1 cellular context compared by ENCODE assay signal in the genomic region with DNA sequence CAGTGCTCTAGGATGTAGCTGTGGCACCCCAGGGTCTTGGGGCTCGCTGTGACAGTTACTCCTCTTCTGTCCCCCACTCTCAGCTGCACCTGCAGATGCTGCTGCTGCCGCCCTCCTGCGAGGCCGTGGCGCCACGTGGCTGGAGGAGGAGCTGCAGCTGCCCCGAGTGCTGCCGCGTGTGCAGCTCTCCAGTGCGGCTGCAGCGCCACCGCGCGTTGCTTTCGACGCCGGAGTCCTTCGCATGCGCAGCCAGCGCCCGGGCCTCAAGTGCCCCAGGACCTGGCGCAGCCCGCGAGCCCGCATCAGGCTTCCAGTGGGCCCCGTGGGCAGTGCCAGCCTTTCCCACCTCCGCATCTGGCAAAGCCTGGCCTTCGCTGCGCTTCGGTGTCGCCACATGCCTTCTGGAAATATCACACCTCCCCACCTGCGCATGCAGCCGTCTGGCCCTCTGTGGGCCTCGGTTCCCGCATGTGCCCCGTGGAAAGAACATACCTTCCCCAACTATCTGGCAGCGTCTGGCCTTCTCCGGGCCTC.
A peak's percentile ranks its signal among the peaks of the same experiment; 100 is the strongest.
TF ChIP-seq lines count a peak whose summit lies in the region.

No MANE protein-coding gene starts in this region.

TF ChIP-seq in HepG2, 621 proteins besides CTCF, POLR2A, EP300 and RAD21 (continued from another document and continues in another):
- TF ChIP-seq FOSL2 (CRISPR knock-in tag; IDR thresholded peaks at IDR 0.05) (no peak), NCOA2 (CRISPR knock-in tag; IDR thresholded peaks at IDR 0.05) (0 out of 2 replicates have a peak, but pooled peaks have one; percentile 12), ZNF737 (CRISPR knock-in tag; IDR thresholded peaks at IDR 0.05; ENCODE audit: borderline replicate concordance) (no peak), RARA (CRISPR knock-in tag; IDR thresholded peaks at IDR 0.05) (no peak), RXRB (CRISPR knock-in tag; IDR thresholded peaks at IDR 0.05; ENCODE audit: borderline replicate concordance) (no peak), ZEB1 (IDR thresholded peaks at IDR 0.05; ENCODE audit: insufficient replicate concordance, low read depth) (no peak), ZNF557 (CRISPR knock-in tag; IDR thresholded peaks at IDR 0.05) (no peak), ZNF7 (CRISPR knock-in tag; IDR thresholded peaks at IDR 0.05) (no peak), ZNF768 (CRISPR knock-in tag; IDR thresholded peaks at IDR 0.05) (no peak), ZNF260 (CRISPR knock-in tag; IDR thresholded peaks at IDR 0.05; ENCODE audit: borderline replicate concordance, low read depth) (no peak), ZNF468 (CRISPR knock-in tag; IDR thresholded peaks at IDR 0.05) (0 out of 2 replicates have a peak, but pooled peaks have one; percentile 54), ISX (CRISPR knock-in tag; conservative IDR thresholded peaks at IDR 0.05) (no peak), ZNF281 (CRISPR knock-in tag; IDR thresholded peaks at IDR 0.05; ENCODE audit: borderline replicate concordance) (no peak), SNAPC2 (CRISPR knock-in tag; IDR thresholded peaks at IDR 0.05) (peak; percentile 1; the same call in 1 of the 2 replicates), TBX2 (CRISPR knock-in tag; IDR thresholded peaks at IDR 0.05; ENCODE audit: borderline replicate concordance) (no peak), ZNF549 (CRISPR knock-in tag; IDR thresholded peaks at IDR 0.05) (no peak), NR2F1 (CRISPR knock-in tag; IDR thresholded peaks at IDR 0.05) (no peak), KMT2B (CRISPR knock-in tag; IDR thresholded peaks at IDR 0.05) (0 out of 2 replicates have a peak, but pooled peaks have one; percentile 12), ZSCAN21 (CRISPR knock-in tag; IDR thresholded peaks at IDR 0.05; ENCODE audit: borderline replicate concordance) (peak; percentile 28; the same call in 1 of the 2 replicates), ZNF639 (CRISPR knock-in tag; conservative IDR thresholded peaks at IDR 0.05) (no peak), KLF15 (CRISPR knock-in tag; IDR thresholded peaks at IDR 0.05; ENCODE audit: borderline replicate concordance) (no peak), NCOR1 (IDR thresholded peaks at IDR 0.05; ENCODE audit: borderline replicate concordance, low read length) (no peak), ZNF724P (CRISPR knock-in tag; IDR thresholded peaks at IDR 0.05; ENCODE audit: borderline replicate concordance) (0 out of 2 replicates have a peak, but pooled peaks have one; percentile 15), ZNF432 (CRISPR knock-in tag; IDR thresholded peaks at IDR 0.05; ENCODE audit: borderline replicate concordance) (0 out of 2 replicates have a peak, but pooled peaks have one; percentile 48), FOXO1 (CRISPR knock-in tag; IDR thresholded peaks at IDR 0.05) (no peak), TEF (CRISPR knock-in tag; IDR thresholded peaks at IDR 0.05) (no peak), PHF21A (CRISPR knock-in tag; IDR thresholded peaks at IDR 0.05) (no peak), EZH2 (conservative IDR thresholded peaks at IDR 0.05; ENCODE audit: low read depth, low read length) (no peak), ATAD3A (CRISPR knock-in tag; IDR thresholded peaks at IDR 0.05) (no peak), GATA4 (IDR thresholded peaks at IDR 0.05; ENCODE audit: borderline replicate concordance, low read depth) (no peak), MEIS2 (CRISPR knock-in tag; IDR thresholded peaks at IDR 0.05) (no peak), CHCHD3 (CRISPR knock-in tag; IDR thresholded peaks at IDR 0.05) (0 out of 2 replicates have a peak, but pooled peaks have one; percentile 33), CAMTA2 (CRISPR knock-in tag; IDR thresholded peaks at IDR 0.05; ENCODE audit: borderline replicate concordance) (0 out of 2 replicates have a peak, but pooled peaks have one; percentile 52), ZFAT (CRISPR knock-in tag; conservative IDR thresholded peaks at IDR 0.05) (no peak), ZNF776 (CRISPR knock-in tag; IDR thresholded peaks at IDR 0.05) (peak; percentile 67), MXD4 (CRISPR knock-in tag; IDR thresholded peaks at IDR 0.05) (peak; percentile 2; the same call in 1 of the 2 replicates), ZNF501 (CRISPR knock-in tag; IDR thresholded peaks at IDR 0.05) (peak; percentile 22; the same call in 1 of the 2 replicates), ZNF337 (CRISPR knock-in tag; IDR thresholded peaks at IDR 0.05; ENCODE audit: borderline replicate concordance, low read depth) (no peak), NFATC3 (CRISPR knock-in tag; IDR thresholded peaks at IDR 0.05) (0 out of 2 replicates have a peak, but pooled peaks have one; percentile 23), SMARCE1 (IDR thresholded peaks at IDR 0.05; ENCODE audit: borderline replicate concordance) (no peak), JDP2 (CRISPR knock-in tag; IDR thresholded peaks at IDR 0.05; ENCODE audit: borderline replicate concordance) (no peak), ZNF589 (CRISPR knock-in tag; conservative IDR thresholded peaks at IDR 0.05) (0 out of 2 replicates have a peak, but pooled peaks have one; percentile 64), ZSCAN25 (CRISPR knock-in tag; IDR thresholded peaks at IDR 0.05) (no peak), THAP11 (CRISPR knock-in tag; IDR thresholded peaks at IDR 0.05) (no peak), SP4 (CRISPR knock-in tag; IDR thresholded peaks at IDR 0.05) (no peak), ZNF34 (CRISPR knock-in tag; IDR thresholded peaks at IDR 0.05; ENCODE audit: borderline replicate concordance) (no peak), SRY (CRISPR knock-in tag; IDR thresholded peaks at IDR 0.05) (no peak), MAFG (CRISPR knock-in tag; IDR thresholded peaks at IDR 0.05) (no peak), KDM3A (CRISPR knock-in tag; IDR thresholded peaks at IDR 0.05; ENCODE audit: low read depth) (0 out of 2 replicates have a peak, but pooled peaks have one; percentile 31)
- TF ChIP-seq, protein P1, sequence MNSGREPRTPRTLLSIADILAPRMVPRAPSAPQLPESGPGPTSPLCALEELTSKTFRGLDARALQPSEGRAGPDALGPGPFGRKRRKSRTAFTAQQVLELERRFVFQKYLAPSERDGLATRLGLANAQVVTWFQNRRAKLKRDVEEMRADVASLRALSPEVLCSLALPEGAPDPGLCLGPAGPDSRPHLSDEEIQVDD (CRISPR knock-in tag; IDR thresholded peaks at IDR 0.05; ENCODE audit: borderline replicate concordance): peak; percentile 38; the same call in 1 of the 2 replicates
- TF ChIP-seq, protein P2, sequence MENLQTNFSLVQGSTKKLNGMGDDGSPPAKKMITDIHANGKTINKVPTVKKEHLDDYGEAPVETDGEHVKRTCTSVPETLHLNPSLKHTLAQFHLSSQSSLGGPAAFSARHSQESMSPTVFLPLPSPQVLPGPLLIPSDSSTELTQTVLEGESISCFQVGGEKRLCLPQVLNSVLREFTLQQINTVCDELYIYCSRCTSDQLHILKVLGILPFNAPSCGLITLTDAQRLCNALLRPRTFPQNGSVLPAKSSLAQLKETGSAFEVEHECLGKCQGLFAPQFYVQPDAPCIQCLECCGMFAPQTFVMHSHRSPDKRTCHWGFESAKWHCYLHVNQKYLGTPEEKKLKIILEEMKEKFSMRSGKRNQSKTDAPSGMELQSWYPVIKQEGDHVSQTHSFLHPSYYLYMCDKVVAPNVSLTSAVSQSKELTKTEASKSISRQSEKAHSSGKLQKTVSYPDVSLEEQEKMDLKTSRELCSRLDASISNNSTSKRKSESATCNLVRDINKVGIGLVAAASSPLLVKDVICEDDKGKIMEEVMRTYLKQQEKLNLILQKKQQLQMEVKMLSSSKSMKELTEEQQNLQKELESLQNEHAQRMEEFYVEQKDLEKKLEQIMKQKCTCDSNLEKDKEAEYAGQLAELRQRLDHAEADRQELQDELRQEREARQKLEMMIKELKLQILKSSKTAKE (CRISPR knock-in tag; IDR thresholded peaks at IDR 0.05; ENCODE audit: borderline replicate concordance): 0 out of 2 replicates have a peak, but pooled peaks have one; percentile 13
- TF ChIP-seq, protein P3, sequence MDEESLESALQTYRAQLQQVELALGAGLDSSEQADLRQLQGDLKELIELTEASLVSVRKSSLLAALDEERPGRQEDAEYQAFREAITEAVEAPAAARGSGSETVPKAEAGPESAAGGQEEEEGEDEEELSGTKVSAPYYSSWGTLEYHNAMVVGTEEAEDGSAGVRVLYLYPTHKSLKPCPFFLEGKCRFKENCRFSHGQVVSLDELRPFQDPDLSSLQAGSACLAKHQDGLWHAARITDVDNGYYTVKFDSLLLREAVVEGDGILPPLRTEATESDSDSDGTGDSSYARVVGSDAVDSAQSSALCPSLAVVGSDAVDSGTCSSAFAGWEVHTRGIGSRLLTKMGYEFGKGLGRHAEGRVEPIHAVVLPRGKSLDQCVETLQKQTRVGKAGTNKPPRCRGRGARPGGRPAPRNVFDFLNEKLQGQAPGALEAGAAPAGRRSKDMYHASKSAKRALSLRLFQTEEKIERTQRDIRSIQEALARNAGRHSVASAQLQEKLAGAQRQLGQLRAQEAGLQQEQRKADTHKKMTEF (CRISPR knock-in tag; IDR thresholded peaks at IDR 0.05): 0 out of 2 replicates have a peak, but pooled peaks have one; percentile 5
- TF ChIP-seq, protein P4, sequence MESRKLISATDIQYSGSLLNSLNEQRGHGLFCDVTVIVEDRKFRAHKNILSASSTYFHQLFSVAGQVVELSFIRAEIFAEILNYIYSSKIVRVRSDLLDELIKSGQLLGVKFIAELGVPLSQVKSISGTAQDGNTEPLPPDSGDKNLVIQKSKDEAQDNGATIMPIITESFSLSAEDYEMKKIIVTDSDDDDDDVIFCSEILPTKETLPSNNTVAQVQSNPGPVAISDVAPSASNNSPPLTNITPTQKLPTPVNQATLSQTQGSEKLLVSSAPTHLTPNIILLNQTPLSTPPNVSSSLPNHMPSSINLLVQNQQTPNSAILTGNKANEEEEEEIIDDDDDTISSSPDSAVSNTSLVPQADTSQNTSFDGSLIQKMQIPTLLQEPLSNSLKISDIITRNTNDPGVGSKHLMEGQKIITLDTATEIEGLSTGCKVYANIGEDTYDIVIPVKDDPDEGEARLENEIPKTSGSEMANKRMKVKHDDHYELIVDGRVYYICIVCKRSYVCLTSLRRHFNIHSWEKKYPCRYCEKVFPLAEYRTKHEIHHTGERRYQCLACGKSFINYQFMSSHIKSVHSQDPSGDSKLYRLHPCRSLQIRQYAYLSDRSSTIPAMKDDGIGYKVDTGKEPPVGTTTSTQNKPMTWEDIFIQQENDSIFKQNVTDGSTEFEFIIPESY (CRISPR knock-in tag; IDR thresholded peaks at IDR 0.05): peak; percentile 92
- TF ChIP-seq, protein P5, sequence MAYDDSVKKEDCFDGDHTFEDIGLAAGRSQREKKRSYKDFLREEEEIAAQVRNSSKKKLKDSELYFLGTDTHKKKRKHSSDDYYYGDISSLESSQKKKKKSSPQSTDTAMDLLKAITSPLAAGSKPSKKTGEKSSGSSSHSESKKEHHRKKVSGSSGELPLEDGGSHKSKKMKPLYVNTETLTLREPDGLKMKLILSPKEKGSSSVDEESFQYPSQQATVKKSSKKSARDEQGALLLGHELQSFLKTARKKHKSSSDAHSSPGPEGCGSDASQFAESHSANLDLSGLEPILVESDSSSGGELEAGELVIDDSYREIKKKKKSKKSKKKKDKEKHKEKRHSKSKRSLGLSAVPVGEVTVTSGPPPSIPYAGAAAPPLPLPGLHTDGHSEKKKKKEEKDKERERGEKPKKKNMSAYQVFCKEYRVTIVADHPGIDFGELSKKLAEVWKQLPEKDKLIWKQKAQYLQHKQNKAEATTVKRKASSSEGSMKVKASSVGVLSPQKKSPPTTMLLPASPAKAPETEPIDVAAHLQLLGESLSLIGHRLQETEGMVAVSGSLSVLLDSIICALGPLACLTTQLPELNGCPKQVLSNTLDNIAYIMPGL (CRISPR knock-in tag; IDR thresholded peaks at IDR 0.05; ENCODE audit: borderline replicate concordance in 1 of 2, low read depth in 1 of 2): no peak
- TF ChIP-seq, protein P6, sequence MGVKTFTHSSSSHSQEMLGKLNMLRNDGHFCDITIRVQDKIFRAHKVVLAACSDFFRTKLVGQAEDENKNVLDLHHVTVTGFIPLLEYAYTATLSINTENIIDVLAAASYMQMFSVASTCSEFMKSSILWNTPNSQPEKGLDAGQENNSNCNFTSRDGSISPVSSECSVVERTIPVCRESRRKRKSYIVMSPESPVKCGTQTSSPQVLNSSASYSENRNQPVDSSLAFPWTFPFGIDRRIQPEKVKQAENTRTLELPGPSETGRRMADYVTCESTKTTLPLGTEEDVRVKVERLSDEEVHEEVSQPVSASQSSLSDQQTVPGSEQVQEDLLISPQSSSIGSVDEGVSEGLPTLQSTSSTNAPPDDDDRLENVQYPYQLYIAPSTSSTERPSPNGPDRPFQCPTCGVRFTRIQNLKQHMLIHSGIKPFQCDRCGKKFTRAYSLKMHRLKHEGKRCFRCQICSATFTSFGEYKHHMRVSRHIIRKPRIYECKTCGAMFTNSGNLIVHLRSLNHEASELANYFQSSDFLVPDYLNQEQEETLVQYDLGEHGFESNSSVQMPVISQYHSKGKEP (CRISPR knock-in tag; IDR thresholded peaks at IDR 0.05): no peak
